Comparison of ENCODE assay signal across 21 cellular contexts in genomic region chrX:10390187-10390586, GRCh38.
"Had no signal": no experiment of that assay in that cellular context is flagged by ENCODE, and none has a peak within 500 bp of the region (broad histone marks: within the 10 kb centered on the region; RNA-seq: fewer than 3 reads in every experiment).

No MANE protein-coding gene starts in this region.

- H3K27me3 ChIP-seq: SJSA1 had no signal

- H3K27ac ChIP-seq: SJSA1, SK-N-MC had no signal

- H3K36me3 ChIP-seq: SJSA1 had no signal

- H3K4me3 ChIP-seq: SJSA1, SK-N-MC had no signal

- H3K9me3 ChIP-seq: SJSA1 had no signal

- FAIRE-seq: RCC 7860 had no signal

- DNase-seq: Karpas-422, KG1, MM.1S, NCI-H1092 treated with DMSO at 0.1 percent for 48 hours, NCI-H1436, NCI-H187, NCI-H2029, NCI-H2081 treated with DMSO at 0.1 percent for 48 hours, NCI-H2171, NCI-H226, NCI-H446, NCI-H510A, NCI-H524 treated with DMSO at 0.1 percent for 48 hours, NCI-H69, NCI-H774, Right ventricle myocardium superior, RPMI8226, SIG-M5 had no signal
